11 cellular contexts compared by ENCODE assay signal in genomic region chr3:23800731-23801130, GRCh38. TPM values are rescaled to one million over a fixed set of nuclear protein-coding genes. Genes with fewer than 3 reads are reported as not detected.
DNase-seq lines count a peak whose midpoint lies in the region; ATAC-seq and TF ChIP-seq lines count a peak whose summit lies in the region.
"Had no signal": no experiment of that assay in that cellular context is flagged by ENCODE, and none has a peak within 500 bp of the region (broad histone marks: within the 10 kb centered on the region; RNA-seq: fewer than 3 reads in every experiment).

No MANE protein-coding gene starts in this region.

- no peak for TF ChIP-seq EP300 in sigmoid colon (IDR thresholded peaks at IDR 0.05)

- WGBS in sigmoid colon, 2 donors: 87 to 88% methylated on average over 3 of the region's 3 CpGs

- H3K27me3 ChIP-seq in Loucy (ENCODE audit: insufficient read depth, low read length, poor library complexity, severe bottlenecking): no peaks in the 10 kb centered on the region
- no peaks in the 10 kb centered on the region for H3K27me3 ChIP-seq in sigmoid colon
- no peaks in the 10 kb centered on the region for H3K27me3 ChIP-seq in colonic mucosa

- H2AFZ ChIP-seq in Loucy (ENCODE audit: low read length): no peak overlapping the region

- H3K4me1 ChIP-seq in Loucy (ENCODE audit: insufficient read depth, low read length, poor library complexity, severe bottlenecking) (peaks cover 11% of the 10 kb centered on the region), sigmoid colon (no peaks in the 10 kb centered on the region), colonic mucosa (no peaks in the 10 kb centered on the region)

- no peaks in the 10 kb centered on the region for H4K20me1 ChIP-seq in Loucy (ENCODE audit: insufficient read depth, low read length, poor library complexity, severe bottlenecking)

- H3K9me3 ChIP-seq in Loucy (ENCODE audit: insufficient read depth, low read depth, low read length): no peaks in the 10 kb centered on the region
- no peaks in the 10 kb centered on the region for H3K9me3 ChIP-seq in sigmoid colon
- H3K9me3 ChIP-seq in colonic mucosa: no peaks in the 10 kb centered on the region

- H3K79me2 ChIP-seq in Loucy (ENCODE audit: insufficient read depth, low read length): no peaks in the 10 kb centered on the region

- H3K36me3 ChIP-seq in Loucy (ENCODE audit: insufficient read depth, low read length): no peaks in the 10 kb centered on the region
- H3K36me3 ChIP-seq in sigmoid colon: no peaks in the 10 kb centered on the region
- no peaks in the 10 kb centered on the region for H3K36me3 ChIP-seq in colonic mucosa

- H3K27ac ChIP-seq in sigmoid colon (no peak overlapping the region), colonic mucosa (no peak overlapping the region)

- H3K9ac ChIP-seq in Loucy (ENCODE audit: low read depth, low read length, poor library complexity, severe bottlenecking): no peak overlapping the region
- no peak overlapping the region for H3K9ac ChIP-seq in colonic mucosa (ENCODE audit: low read depth in 2 of 2, low read length in 2 of 2)

- peak; percentile 30 for DNase-seq in GM03348 (ENCODE audit: low spot score)
- DNase-seq in dermis blood vessel endothelial cell: peak; percentile 35
- DNase-seq in myocyte (ENCODE audit: low read depth): peak; percentile 41
- no peak for DNase-seq in sigmoid colon
- no peak for DNase-seq in LoVo (ENCODE audit: low spot score)
- no peak for DNase-seq in colonic mucosa
- DNase-seq: activated CD8-positive, alpha-beta T cell treated with anti-CD3 and anti-CD28 coated beads for 36 hours; effector memory CD4-positive, alpha-beta T cell; NCI-H510A treated with DMSO at 0.1 percent for 48 hours had no signal

- no peak overlapping the region for H3K4me2 ChIP-seq in Loucy (ENCODE audit: low read depth, low read length, poor library complexity, severe bottlenecking)

- ATAC-seq in GM21529 (IDR thresholded peaks at IDR 0.05; ENCODE audit: unreplicated experiment): no peak
- ATAC-seq: activated CD8-positive, alpha-beta T cell treated with anti-CD3 and anti-CD28 coated beads for 36 hours had no signal

- H3K9me2 ChIP-seq in Loucy (replicated peaks; ENCODE audit: low read depth, low read length): no peaks in the 10 kb centered on the region

- no peaks in the 10 kb centered on the region; the same call in 1 of the 2 replicates for H3F3A ChIP-seq in Loucy (ENCODE audit: low read depth)

- intact Hi-C loops in sigmoid colon (cut with DNase I) (no loop called here), colonic mucosa (cut with DNase I) (no loop called here)

- TF ChIP-seq POLR2A in sigmoid colon (IDR thresholded peaks at IDR 0.05): no peak

- H3K4me3 ChIP-seq in Loucy (ENCODE audit: low read length, poor library complexity, severe bottlenecking): no peak overlapping the region
- no peak overlapping the region for H3K4me3 ChIP-seq in sigmoid colon
- no peak overlapping the region for H3K4me3 ChIP-seq in colonic mucosa

- peak; percentile 60 for TF ChIP-seq CTCF in Loucy (conservative IDR thresholded peaks at IDR 0.05; ENCODE audit: low read length)
- no peak for TF ChIP-seq CTCF in sigmoid colon (IDR thresholded peaks at IDR 0.05)
- no peak for TF ChIP-seq CTCF in colonic mucosa (IDR thresholded peaks at IDR 0.05)

RNA-seq across cellular contexts. Expression of gene UBE2E1, which starts 5.0 kb away (rescaled TPM):
- total RNA-seq in dermis blood vessel endothelial cell: 137 and 152 TPM in 2 replicates
- total RNA-seq in myocyte: 73.8 and 90.8 TPM in 2 replicates
- polyA plus RNA-seq in myocyte (2012): 73.2 TPM
- total RNA-seq in sigmoid colon: 100 to 1,000 TPM in 2 of 4 donors, 10 to 100 TPM in 2; 61.4 to 145 (median 104) TPM
- 100 to 1,000 TPM in 1 of 3 donors, 10 to 100 TPM in 2; 78.7 to 108 (median 95.3) TPM for polyA plus RNA-seq in sigmoid colon
- total RNA-seq in colonic mucosa: 10 to 100 TPM; 68.6 to 81.7 TPM

Comparison
In these comparisons a context has a peak if more than half of its experiments do, and no peak if none do; other contexts are left out.
1. DNase-seq: peak in GM03348 (single experiment), dermis blood vessel endothelial cell (single experiment) and myocyte (single experiment); none in sigmoid colon (single experiment), LoVo (single experiment) and colonic mucosa (single experiment).